9 cellular contexts compared by ENCODE assay signal in the genomic region with DNA sequence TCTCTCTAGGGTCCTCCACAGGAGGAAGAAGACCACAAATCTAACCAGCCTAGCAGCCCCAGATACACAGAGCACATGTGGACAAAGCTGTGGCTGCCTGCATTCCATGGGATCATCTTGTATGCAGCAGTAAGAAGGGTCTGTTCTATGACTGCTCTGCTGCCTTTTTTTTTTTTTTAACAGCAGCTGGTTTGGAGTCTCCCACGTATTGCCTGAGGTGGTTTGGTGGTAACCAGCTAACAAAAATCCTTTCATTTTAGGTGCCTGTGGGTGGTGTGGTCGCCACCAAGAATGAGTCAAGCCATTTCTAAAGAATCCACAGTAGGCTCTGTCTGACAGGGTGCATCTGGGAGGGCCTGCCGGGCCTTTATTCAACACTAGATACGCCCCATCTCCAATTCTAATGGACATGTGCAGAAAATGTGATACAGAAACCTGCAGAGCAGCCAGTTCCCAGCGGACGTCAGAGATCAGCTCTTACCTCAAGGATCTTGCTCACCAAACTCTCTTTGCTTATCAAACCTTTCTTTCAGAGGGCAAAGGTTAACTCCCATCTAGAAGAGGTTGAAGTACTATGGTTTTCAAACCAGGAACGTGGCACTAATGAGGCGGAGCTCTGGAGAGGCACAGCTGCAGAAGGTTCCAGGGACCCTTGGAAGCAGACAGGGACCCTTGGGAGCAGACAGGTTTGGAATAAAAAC. TPM values are rescaled to one million over a fixed set of nuclear protein-coding genes. Genes with fewer than 3 reads are reported as not detected.
DNase-seq lines count a peak whose midpoint lies in the region; ATAC-seq and TF ChIP-seq lines count a peak whose summit lies in the region.
"Had no signal": no experiment of that assay in that cellular context is flagged by ENCODE, and none has a peak within 500 bp of the region (broad histone marks: within the 10 kb centered on the region; RNA-seq: fewer than 3 reads in every experiment).

No MANE protein-coding gene starts in this region.

- H3K36me3 ChIP-seq in uterus, result no peaks in the 10 kb centered on the region

- H3K9me3 ChIP-seq in uterus, result no peaks in the 10 kb centered on the region

- POLR2A ChIA-PET in T-cell (lab: Charles Lee), result no interaction called here

- TF ChIP-seq CTCF in uterus (IDR thresholded peaks at IDR 0.05), result no peak

- peaks cover 0 to 4% of the 10 kb centered on the region in 2 donors for H3K27me3 Mint-ChIP-seq in T-cell

- peaks cover 0 to 6% (median 0%) of the 10 kb centered on the region in 3 donors for H3K4me1 Mint-ChIP-seq in T-cell

- DNase-seq in HCEC 1CT (peak; percentile 33), T-cell (no peak), dedifferentiated amniotic fluid mesenchymal stem cell (ENCODE audit: extremely low spot score) (peak; percentile 72), posterior vena cava (ENCODE audit: low spot score) (no peak), NCI-H82 treated with DMSO at 0.1 percent for 48 hours (lab: John Stamatoyannopoulos, UW; ENCODE audit: unreplicated experiment) (no peak), GM19240 (ENCODE audit: insufficient read length, low spot score) (no peak), uterus (no peak)
- DNase-seq in stimulated activated CD4-positive, alpha-beta T cell treated with anti-CD3 and anti-CD28 coated beads, Interleukin-4, amount 100 ng/mL, for 24 hours, result peak; percentile 64
- DNase-seq: Right ventricle myocardium superior had no signal

- H3K27ac ChIP-seq in uterus, result no peak overlapping the region

- no peaks in the 10 kb centered on the region for H3K9me3 Mint-ChIP-seq in T-cell

- TF ChIP-seq POLR2A in uterus (IDR thresholded peaks at IDR 0.05), result no peak

- intact Hi-C loops in posterior vena cava (cut with DNase I), result no loop called here
- intact Hi-C loops in uterus (cut with DNase I; ENCODE audit: low total_unique reads), result no loop called here

- no peaks in the 10 kb centered on the region for H3K4me1 ChIP-seq in uterus

- H3K27me3 ChIP-seq in uterus, result no peaks in the 10 kb centered on the region

- CTCF ChIA-PET in T-cell (lab: Charles Lee), result interaction anchor here in 1 of 2 donors (0.8 kb wide), 1 partner anchor 35 kb away, joined by 3 read pairs; no protein-coding TSS in a partner anchor

- H3K27ac Mint-ChIP-seq in T-cell, result no peak overlapping the region

- H3K4me3 Mint-ChIP-seq in T-cell, result no peak overlapping the region

- peaks cover 3% of the 10 kb centered on the region for H3K36me3 Mint-ChIP-seq in T-cell

- ATAC-seq in T-cell (replicated peaks in 1 of 4), result peak; percentile 24 to 40 (median 34)

- no peak overlapping the region for H3K4me3 ChIP-seq in uterus

RNA-seq across cellular contexts. Expression of a gene that starts 32.0 kb away (rescaled TPM):
- total RNA-seq in T-cell, result 1 to 10 TPM; 1.1 to 1.7 (median 1.5) TPM
- not detected for total RNA-seq in posterior vena cava
- total RNA-seq in uterus, result 1 to 10 TPM in 2 of 4 donors, under 1 TPM in 1, not detected in 1; 0.77 to 3.4 (median 1.2) TPM

RNA-seq across cellular contexts. Expression of a gene that starts 33.8 kb away (rescaled TPM):
- total RNA-seq in T-cell (100 to 1,000 TPM; 578 to 855 (median 640) TPM), posterior vena cava (100 to 1,000 TPM; 651 to 700 TPM), uterus (100 to 1,000 TPM; 281 to 822 (median 446) TPM)

Comparison
In these comparisons a context has a peak if more than half of its experiments do, and no peak if none do; other contexts are left out.
1. DNase-seq: peak in HCEC 1CT (single experiment), dedifferentiated amniotic fluid mesenchymal stem cell (single experiment) and stimulated activated CD4-positive, alpha-beta T cell treated with anti-CD3 and anti-CD28 coated beads, Interleukin-4, amount 100 ng/mL, for 24 hours (single experiment); none in T-cell (0 of 34), posterior vena cava (single experiment), NCI-H82 treated with DMSO at 0.1 percent for 48 hours (single experiment), GM19240 (single experiment) and uterus (0 of 2).